In genomic region chr3:194351952-194352536, GRCh38 we compare ENCODE assay signal across 1 cellular context.
TF ChIP-seq lines count a peak whose summit lies in the region.

No MANE protein-coding gene starts in this region.

TF ChIP-seq in HEK293, 187 proteins besides CTCF, POLR2A, EP300 and RAD21 (continued from another document and continues in another):
- TF ChIP-seq ZNF26 (tag by site-specific recombination; IDR thresholded peaks at IDR 0.05) (no peak), ZNF2 (tag by site-specific recombination; IDR thresholded peaks at IDR 0.05) (no peak), ZNF658 (tag by site-specific recombination; IDR thresholded peaks at IDR 0.05) (peak; percentile 38; the same call in 1 of the 2 replicates), ZBTB10 (tag by site-specific recombination; IDR thresholded peaks at IDR 0.05) (peak; percentile 16; the same call in 1 of the 2 replicates), ZSCAN30 (tag by site-specific recombination; IDR thresholded peaks at IDR 0.05) (no peak), ZBTB17 (tag by site-specific recombination; IDR thresholded peaks at IDR 0.05) (no peak), ZNF121 (tag by site-specific recombination; IDR thresholded peaks at IDR 0.05) (no peak), ZNF776 (tag by site-specific recombination; IDR thresholded peaks at IDR 0.05; ENCODE audit: borderline replicate concordance) (no peak), ZNF266 (tag by site-specific recombination; IDR thresholded peaks at IDR 0.05; ENCODE audit: low read depth) (0 out of 2 replicates have a peak, but pooled peaks have one; percentile 10), ZNF704 (tag by site-specific recombination; IDR thresholded peaks at IDR 0.05) (no peak), ZNF530 (tag by site-specific recombination; IDR thresholded peaks at IDR 0.05; ENCODE audit: low read depth) (no peak), ZNF169 (tag by site-specific recombination; IDR thresholded peaks at IDR 0.05) (no peak), ZNF645 (tag by site-specific recombination; IDR thresholded peaks at IDR 0.05) (peak; percentile 41; the same call in 1 of the 2 replicates), ZNF561 (tag by site-specific recombination; IDR thresholded peaks at IDR 0.05; ENCODE audit: borderline replicate concordance) (no peak), ZNF350 (tag by site-specific recombination; IDR thresholded peaks at IDR 0.05) (no peak), ZNF600 (tag by site-specific recombination; IDR thresholded peaks at IDR 0.05) (no peak), ZNF175 (tag by site-specific recombination; IDR thresholded peaks at IDR 0.05) (peak; percentile 63; the same call in 1 of the 2 replicates), ZNF560 (tag by site-specific recombination; IDR thresholded peaks at IDR 0.05; ENCODE audit: borderline replicate concordance) (no peak), ZNF391 (tag by site-specific recombination; IDR thresholded peaks at IDR 0.05; ENCODE audit: borderline replicate concordance, low read depth) (no peak), ZNF629 (tag by site-specific recombination; IDR thresholded peaks at IDR 0.05) (no peak), YY1 (tag by site-specific recombination; IDR thresholded peaks at IDR 0.05) (no peak), ZNF146 (tag by site-specific recombination; IDR thresholded peaks at IDR 0.05) (0 out of 2 replicates have a peak, but pooled peaks have one; percentile 2), ZNF202 (tag by site-specific recombination; IDR thresholded peaks at IDR 0.05; ENCODE audit: borderline replicate concordance) (0 out of 2 replicates have a peak, but pooled peaks have one; percentile 14), ZNF366 (tag by site-specific recombination; conservative IDR thresholded peaks at IDR 0.05) (no peak), ZBTB8A (tag by site-specific recombination; IDR thresholded peaks at IDR 0.05) (no peak), KLF9 (tag by site-specific recombination; IDR thresholded peaks at IDR 0.05; ENCODE audit: low read depth) (peak; percentile 66), ZNF335 (tag by site-specific recombination; conservative IDR thresholded peaks at IDR 0.05) (no peak), ZNF514 (tag by site-specific recombination; IDR thresholded peaks at IDR 0.05) (0 out of 2 replicates have a peak, but pooled peaks have one; percentile 12), ZNF280D (tag by site-specific recombination; IDR thresholded peaks at IDR 0.05) (no peak), ZNF518A (tag by site-specific recombination; conservative IDR thresholded peaks at IDR 0.05; ENCODE audit: low read depth) (no peak), ZNF548 (tag by site-specific recombination; IDR thresholded peaks at IDR 0.05) (no peak), ZNF768 (tag by site-specific recombination; IDR thresholded peaks at IDR 0.05) (no peak), ZBTB48 (tag by site-specific recombination; IDR thresholded peaks at IDR 0.05) (no peak), ZSCAN5A (tag by site-specific recombination; IDR thresholded peaks at IDR 0.05) (0 out of 2 replicates have a peak, but pooled peaks have one; percentile 22), ZNF114 (tag by site-specific recombination; IDR thresholded peaks at IDR 0.05) (no peak), HOXD13 (CRISPR knock-in tag; IDR thresholded peaks at IDR 0.05; ENCODE audit: borderline replicate concordance) (no peak), ZNF596 (tag by site-specific recombination; IDR thresholded peaks at IDR 0.05) (no peak), ZNF76 (tag by site-specific recombination; IDR thresholded peaks at IDR 0.05; ENCODE audit: borderline replicate concordance, low read depth) (no peak), ZNF510 (tag by site-specific recombination; IDR thresholded peaks at IDR 0.05; ENCODE audit: insufficient replicate concordance) (no peak), SP3 (tag by site-specific recombination; IDR thresholded peaks at IDR 0.05) (no peak), BCL6B (tag by site-specific recombination; IDR thresholded peaks at IDR 0.05) (no peak), ZNF423 (tag by site-specific recombination; IDR thresholded peaks at IDR 0.05) (no peak), ZNF747 (tag by site-specific recombination; IDR thresholded peaks at IDR 0.05) (0 out of 2 replicates have a peak, but pooled peaks have one; percentile 4), ZNF580 (tag by site-specific recombination; IDR thresholded peaks at IDR 0.05) (no peak)
